In genomic region chr21:42195378-42196031, GRCh38 we compare ENCODE assay signal across 12 cellular contexts. TPM values are rescaled to one million over a fixed set of nuclear protein-coding genes. Genes with fewer than 3 reads are reported as not detected.
DNase-seq lines count a peak whose midpoint lies in the region; ATAC-seq lines count a peak whose summit lies in the region.
"Had no signal": no experiment of that assay in that cellular context is flagged by ENCODE, and none has a peak within 500 bp of the region (broad histone marks: within the 10 kb centered on the region; RNA-seq: fewer than 3 reads in every experiment).

No MANE protein-coding gene starts in this region.

- peak overlapping the region; percentile 72 for H3K4me2 ChIP-seq in BLaER1

- ATAC-seq in GM21447 (IDR thresholded peaks at IDR 0.05; ENCODE audit: unreplicated experiment) (no peak), GM21717 (IDR thresholded peaks at IDR 0.05; ENCODE audit: unreplicated experiment) (no peak)
- ATAC-seq: body of pancreas, WTC11 had no signal

- no peaks in the 10 kb centered on the region for H3K9me3 ChIP-seq in BLaER1
- H3K9me3 ChIP-seq: body of pancreas had no signal

- no peaks in the 10 kb centered on the region for H3K36me3 ChIP-seq in BLaER1

- no peaks in the 10 kb centered on the region for H3K27me3 ChIP-seq in BLaER1
- H3K27me3 ChIP-seq: body of pancreas had no signal

- peak overlapping the region; percentile 45 for H3K27ac ChIP-seq in BLaER1
- H3K27ac ChIP-seq: body of pancreas, C4-2B had no signal

- no peak overlapping the region for H3K4me3 ChIP-seq in BLaER1
- H3K4me3 ChIP-seq: body of pancreas had no signal

- H4K20me1 ChIP-seq in BLaER1, result no peaks in the 10 kb centered on the region

- peaks cover 69% of the 10 kb centered on the region for H3K4me1 ChIP-seq in BLaER1

- DNase-seq in HS-5 (ENCODE audit: low read depth) (peak; percentile 14), amniotic epithelial cell (ENCODE audit: low read depth) (peak; percentile 77), iris pigment epithelial cell (ENCODE audit: low read depth) (peak; percentile 73), G401 (ENCODE audit: low spot score) (no peak), SW480 (ENCODE audit: low spot score) (no peak)

- H3K9ac ChIP-seq in BLaER1, result no peak overlapping the region

- in situ Hi-C loops in G401 (cut with HindIII; ENCODE audit: low sequenced_read_pairs), result no loop called here

RNA-seq across cellular contexts. Expression of gene ABCG1, which starts 23.4 kb away (rescaled TPM):
- total RNA-seq in G401 (2014; rRNA removed; shearing (Covaris generic)), result 2.0 and 6.0 TPM in 2 replicates
- total RNA-seq: RPMI7951 had no signal

Comparison
In these comparisons a context has a peak if more than half of its experiments do, and no peak if none do; other contexts are left out.
1. DNase-seq: peak in HS-5 (single experiment), amniotic epithelial cell (single experiment) and iris pigment epithelial cell (single experiment); none in G401 (single experiment) and SW480 (single experiment).